ENCODE assay signal across 30 cellular contexts in the genomic region with DNA sequence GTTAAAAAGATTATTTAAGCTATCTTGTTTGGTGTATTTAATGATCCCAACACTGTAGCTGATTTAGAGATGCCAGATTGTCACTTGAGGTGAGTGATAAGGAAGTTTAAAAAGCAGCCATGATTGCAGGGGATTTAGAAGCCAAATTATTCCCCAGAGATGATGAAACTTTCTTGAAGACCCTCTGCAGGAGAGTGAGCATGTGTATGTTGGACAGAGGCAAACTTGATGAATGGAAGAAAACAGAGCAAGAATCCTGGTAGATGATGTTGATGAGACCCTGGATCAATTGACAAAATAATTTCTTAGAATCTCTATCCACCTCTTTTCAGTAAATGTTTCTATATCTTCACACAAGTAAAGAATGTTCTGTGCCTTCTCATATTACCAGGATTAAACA. TPM values are rescaled to one million over a fixed set of nuclear protein-coding genes. Genes with fewer than 3 reads are reported as not detected.
"Had no signal": no experiment of that assay in that cellular context is flagged by ENCODE, and none has a peak within 500 bp of the region (broad histone marks: within the 10 kb centered on the region; RNA-seq: fewer than 3 reads in every experiment).

No MANE protein-coding gene starts in this region.

- H3K4me3 ChIP-seq: ascending aorta, cardiac muscle cell had no signal

- H3K27ac ChIP-seq: ascending aorta, cardiac muscle cell had no signal

- H3K4me1 ChIP-seq: ascending aorta had no signal

- DNase-seq: activated B cell treated with CpG ODN at 0.5 μM for 24 hours; activated CD4-positive, alpha-beta memory T cell treated with anti-CD3 and anti-CD28 coated beads for 36 hours; activated CD4-positive, alpha-beta T cell treated with anti-CD3 and anti-CD28 coated beads for 4 hours; activated CD4-positive, alpha-beta T cell treated with anti-CD3 and anti-CD28 coated beads, Interleukin-2, amount 10 ng/mL, durations not matched to agents 24 days and 14 days; activated CD4-positive, alpha-beta T cell treated with anti-CD3 and anti-CD28 coated beads, Interleukin-2, amount 50 U/mL, for 1 hour; activated CD4-positive, alpha-beta T cell treated with anti-CD3 and anti-CD28 coated beads, Interleukin-2, amount 50 U/mL, for 4 hours; activated CD4-positive, CD25-positive, alpha-beta regulatory T cell treated with anti-CD3 and anti-CD28 coated beads, Interleukin-2, amount 50 U/mL, for 72 hours; activated CD8-positive, alpha-beta memory T cell treated with anti-CD3 and anti-CD28 coated beads, Interleukin-2, amount 50 U/mL, for 4 hours; activated CD8-positive, alpha-beta T cell treated with anti-CD3 and anti-CD28 coated beads for 36 hours; activated gamma-delta T cell; activated naive CD4-positive, alpha-beta T cell treated with anti-CD3 and anti-CD28 coated beads, Interleukin-2, amount 10 ng/mL, durations not matched to agents 7 days and 5 days; activated naive CD4-positive, alpha-beta T cell treated with Interleukin-2 at 50 U/mL for 16 hours; activated naive CD8-positive, alpha-beta T cell treated with anti-CD3 and anti-CD28 coated beads, Interleukin-2, amount 10 ng/mL, durations not matched to agents 7 days and 5 days; activated naive CD8-positive, alpha-beta T cell treated with anti-CD3 and anti-CD28 coated beads, Interleukin-2, amount 50 U/mL, for 24 hours; activated T-cell treated with anti-CD3 and anti-CD28 coated beads for 4 hours; activated T-cell treated with anti-CD3 and anti-CD28 coated beads, Interleukin-2, amount 50 U/mL, for 1 hour; activated T-cell treated with anti-CD3 and anti-CD28 coated beads, Interleukin-2, amount 50 U/mL, for 4 hours; activated T-cell treated with anti-CD3 and anti-CD28 coated beads, Interleukin-2, amount 50 U/mL, for 72 hours; amygdala; anterior cingulate cortex; caudate nucleus; cerebellar nuclear complex; T-helper 2 cell; T-helper 9 cell had no signal

- H3K9me3 ChIP-seq: ascending aorta had no signal

- H3K36me3 ChIP-seq: ascending aorta, cardiac muscle cell had no signal

- H3K27me3 ChIP-seq: ascending aorta, cardiac muscle cell had no signal

RNA-seq across cellular contexts. Expression of a gene that starts 14.4 kb away (rescaled TPM):
- total RNA-seq: activated B cell treated with CpG ODN at 0.5 μM for 24 hours; activated CD4-positive, alpha-beta memory T cell treated with anti-CD3 and anti-CD28 coated beads for 36 hours; activated CD4-positive, alpha-beta T cell treated with anti-CD3 and anti-CD28 coated beads, Interleukin-2, amount 10 ng/mL, durations not matched to agents 24 days and 14 days; activated CD8-positive, alpha-beta memory T cell treated with anti-CD3 and anti-CD28 coated beads for 36 hours; activated CD8-positive, alpha-beta T cell treated with anti-CD3 and anti-CD28 coated beads for 36 hours; activated naive CD8-positive, alpha-beta T cell treated with anti-CD3 and anti-CD28 coated beads, Interleukin-2, amount 10 ng/mL, durations not matched to agents 7 days and 5 days; activated T-cell treated with anti-CD3 and anti-CD28 coated beads, Interleukin-2, amount 50 U/mL, for 4 hours; activated T-cell treated with anti-CD3 and anti-CD28 coated beads, Interleukin-2, amount 50 U/mL, for 72 hours; activated T-helper 17 cell treated with anti-CD3 and anti-CD28 coated beads, Interleukin-2, amount 50 U/mL, for 72 hours; ascending aorta; bronchial epithelial cell; chondrocyte had no signal
